ENCODE assay signal across 1 cellular context in the genomic region with DNA sequence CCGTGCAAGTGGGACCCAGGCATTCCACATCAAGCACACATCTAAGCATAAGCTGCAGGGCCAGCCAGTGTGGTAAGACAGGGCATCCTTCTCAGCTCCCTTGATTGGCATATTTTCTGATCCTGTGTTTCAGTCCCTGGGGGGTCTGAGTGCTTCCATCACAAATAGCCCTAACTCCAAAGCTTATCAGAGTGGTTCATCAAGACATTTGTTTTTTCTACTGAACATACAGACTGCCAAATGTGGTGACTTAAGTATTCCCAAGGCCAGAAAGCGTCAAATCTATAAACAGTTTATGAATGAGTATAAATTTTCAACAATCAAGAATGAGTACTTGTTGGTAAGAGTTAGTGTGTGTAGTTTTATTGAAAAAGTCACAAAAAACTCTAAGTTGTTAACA.
TF ChIP-seq lines count a peak whose summit lies in the region.

No MANE protein-coding gene starts in this region.

TF ChIP-seq in GM23338, 12 proteins besides CTCF, POLR2A, EP300 and RAD21 (continued from another document):
- TF ChIP-seq, protein P1, sequence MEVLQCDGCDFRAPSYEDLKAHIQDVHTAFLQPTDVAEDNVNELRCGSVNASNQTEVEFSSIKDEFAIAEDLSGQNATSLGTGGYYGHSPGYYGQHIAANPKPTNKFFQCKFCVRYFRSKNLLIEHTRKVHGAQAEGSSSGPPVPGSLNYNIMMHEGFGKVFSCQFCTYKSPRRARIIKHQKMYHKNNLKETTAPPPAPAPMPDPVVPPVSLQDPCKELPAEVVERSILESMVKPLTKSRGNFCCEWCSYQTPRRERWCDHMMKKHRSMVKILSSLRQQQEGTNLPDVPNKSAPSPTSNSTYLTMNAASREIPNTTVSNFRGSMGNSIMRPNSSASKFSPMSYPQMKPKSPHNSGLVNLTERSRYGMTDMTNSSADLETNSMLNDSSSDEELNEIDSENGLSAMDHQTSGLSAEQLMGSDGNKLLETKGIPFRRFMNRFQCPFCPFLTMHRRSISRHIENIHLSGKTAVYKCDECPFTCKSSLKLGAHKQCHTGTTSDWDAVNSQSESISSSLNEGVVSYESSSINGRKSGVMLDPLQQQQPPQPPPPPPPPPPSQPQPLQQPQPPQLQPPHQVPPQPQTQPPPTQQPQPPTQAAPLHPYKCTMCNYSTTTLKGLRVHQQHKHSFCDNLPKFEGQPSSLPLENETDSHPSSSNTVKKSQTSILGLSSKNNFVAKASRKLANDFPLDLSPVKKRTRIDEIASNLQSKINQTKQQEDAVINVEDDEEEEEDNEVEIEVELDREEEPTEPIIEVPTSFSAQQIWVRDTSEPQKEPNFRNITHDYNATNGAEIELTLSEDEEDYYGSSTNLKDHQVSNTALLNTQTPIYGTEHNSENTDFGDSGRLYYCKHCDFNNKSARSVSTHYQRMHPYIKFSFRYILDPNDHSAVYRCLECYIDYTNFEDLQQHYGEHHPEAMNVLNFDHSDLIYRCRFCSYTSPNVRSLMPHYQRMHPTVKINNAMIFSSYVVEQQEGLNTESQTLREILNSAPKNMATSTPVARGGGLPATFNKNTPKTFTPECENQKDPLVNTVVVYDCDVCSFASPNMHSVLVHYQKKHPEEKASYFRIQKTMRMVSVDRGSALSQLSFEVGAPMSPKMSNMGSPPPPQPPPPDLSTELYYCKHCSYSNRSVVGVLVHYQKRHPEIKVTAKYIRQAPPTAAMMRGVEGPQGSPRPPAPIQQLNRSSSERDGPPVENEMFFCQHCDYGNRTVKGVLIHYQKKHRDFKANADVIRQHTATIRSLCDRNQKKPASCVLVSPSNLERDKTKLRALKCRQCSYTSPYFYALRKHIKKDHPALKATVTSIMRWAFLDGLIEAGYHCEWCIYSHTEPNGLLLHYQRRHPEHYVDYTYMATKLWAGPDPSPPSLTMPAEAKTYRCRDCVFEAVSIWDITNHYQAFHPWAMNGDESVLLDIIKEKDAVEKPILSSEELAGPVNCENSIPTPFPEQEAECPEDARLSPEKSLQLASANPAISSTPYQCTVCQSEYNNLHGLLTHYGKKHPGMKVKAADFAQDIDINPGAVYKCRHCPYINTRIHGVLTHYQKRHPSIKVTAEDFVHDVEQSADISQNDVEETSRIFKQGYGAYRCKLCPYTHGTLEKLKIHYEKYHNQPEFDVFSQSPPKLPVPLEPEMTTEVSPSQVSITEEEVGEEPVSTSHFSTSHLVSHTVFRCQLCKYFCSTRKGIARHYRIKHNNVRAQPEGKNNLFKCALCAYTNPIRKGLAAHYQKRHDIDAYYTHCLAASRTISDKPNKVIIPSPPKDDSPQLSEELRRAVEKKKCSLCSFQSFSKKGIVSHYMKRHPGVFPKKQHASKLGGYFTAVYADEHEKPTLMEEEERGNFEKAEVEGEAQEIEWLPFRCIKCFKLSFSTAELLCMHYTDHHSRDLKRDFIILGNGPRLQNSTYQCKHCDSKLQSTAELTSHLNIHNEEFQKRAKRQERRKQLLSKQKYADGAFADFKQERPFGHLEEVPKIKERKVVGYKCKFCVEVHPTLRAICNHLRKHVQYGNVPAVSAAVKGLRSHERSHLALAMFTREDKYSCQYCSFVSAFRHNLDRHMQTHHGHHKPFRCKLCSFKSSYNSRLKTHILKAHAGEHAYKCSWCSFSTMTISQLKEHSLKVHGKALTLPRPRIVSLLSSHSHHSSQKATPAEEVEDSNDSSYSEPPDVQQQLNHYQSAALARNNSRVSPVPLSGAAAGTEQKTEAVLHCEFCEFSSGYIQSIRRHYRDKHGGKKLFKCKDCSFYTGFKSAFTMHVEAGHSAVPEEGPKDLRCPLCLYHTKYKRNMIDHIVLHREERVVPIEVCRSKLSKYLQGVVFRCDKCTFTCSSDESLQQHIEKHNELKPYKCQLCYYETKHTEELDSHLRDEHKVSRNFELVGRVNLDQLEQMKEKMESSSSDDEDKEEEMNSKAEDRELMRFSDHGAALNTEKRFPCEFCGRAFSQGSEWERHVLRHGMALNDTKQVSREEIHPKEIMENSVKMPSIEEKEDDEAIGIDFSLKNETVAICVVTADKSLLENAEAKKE (CRISPR knock-in tag; IDR thresholded peaks at IDR 0.05) = no peak
TF ChIP-seq in GM23338: peak in this region for 0.
